Comparison of ENCODE assay signal across 1 cellular context in the genomic region with DNA sequence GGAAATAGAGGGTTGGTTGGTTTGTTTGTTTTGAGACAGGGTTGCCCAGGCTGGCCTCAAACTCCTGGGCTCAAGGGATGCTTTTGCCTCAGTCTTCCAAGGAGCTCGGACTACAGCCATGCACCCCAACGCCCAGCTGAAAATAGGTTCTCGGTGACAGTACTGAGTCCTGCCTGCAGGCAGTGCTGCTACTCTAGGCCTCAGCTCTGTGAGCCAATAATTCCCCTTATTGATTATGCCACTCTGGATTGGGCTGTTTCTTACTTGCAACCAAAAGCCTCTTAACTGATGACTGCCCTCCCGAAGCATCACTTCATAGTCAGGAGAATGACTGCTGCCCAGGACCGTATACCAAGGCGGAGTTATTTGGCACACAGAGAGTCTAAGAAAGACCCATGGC.
TF ChIP-seq lines count a peak whose summit lies in the region.

No MANE protein-coding gene starts in this region.

TF ChIP-seq in HepG2, 621 proteins besides CTCF, POLR2A, EP300 and RAD21:
- TF ChIP-seq ZNF780A (CRISPR knock-in tag; IDR thresholded peaks at IDR 0.05) = no peak
- peak; percentile 12; the same call in 1 of the 2 replicates for TF ChIP-seq STAG1 (CRISPR knock-in tag; IDR thresholded peaks at IDR 0.05)
TF ChIP-seq in HepG2: peak in this region for 1.
